Comparison of ENCODE assay signal across 22 cellular contexts in the genomic region with DNA sequence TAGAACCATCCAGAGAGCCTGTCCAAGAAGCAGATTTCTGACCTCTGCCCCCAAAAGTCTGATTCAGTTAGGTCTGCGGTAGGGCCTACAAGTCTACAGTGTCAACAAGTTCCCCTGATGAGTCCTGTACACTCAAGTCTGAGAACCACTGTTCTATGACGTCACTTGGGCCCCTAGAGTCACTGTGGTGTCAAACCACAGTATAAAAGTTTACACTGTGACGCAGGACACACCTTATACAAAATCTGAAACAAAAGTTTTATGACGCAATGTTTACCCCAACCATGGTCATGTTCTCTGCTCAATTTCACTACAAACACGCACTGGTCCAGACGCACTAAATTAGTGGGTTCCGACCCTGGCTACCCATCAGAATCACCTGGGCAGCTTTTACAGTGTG. TPM values are rescaled to one million over a fixed set of nuclear protein-coding genes. Genes with fewer than 3 reads are reported as not detected.
DNase-seq lines count a peak whose midpoint lies in the region; ATAC-seq, FAIRE-seq and TF ChIP-seq lines count a peak whose summit lies in the region.
"Had no signal": no experiment of that assay in that cellular context is flagged by ENCODE, and none has a peak within 500 bp of the region (broad histone marks: within the 10 kb centered on the region; RNA-seq: fewer than 3 reads in every experiment).

No MANE protein-coding gene starts in this region.

- BruUV-seq in HepG2 (replicated peaks; lab: Mats Ljungman, UMichigan): no TSS peak

- no peak overlapping the region for H3K4me3 ChIP-seq in HepG2 (replicated peaks in 1 of 3; ENCODE audit: insufficient read depth in 1 of 3, low read depth in 2 of 3, low read length in 3 of 3)
- H3K4me3 ChIP-seq in right lobe of liver: no peak overlapping the region
- no peak overlapping the region for H3K4me3 ChIP-seq in brain microvascular endothelial cell (ENCODE audit: low read depth, low read length)
- no peak overlapping the region for H3K4me3 ChIP-seq in adrenal gland
- H3K4me3 ChIP-seq: lower lobe of right lung, right atrium auricular region, stomach had no signal

- no peak overlapping the region for H2AFZ ChIP-seq in HepG2 (ENCODE audit: low read length)

- H3K27me3 ChIP-seq in HepG2 (ENCODE audit: control insufficient read depth in 1 of 2, insufficient read depth in 2 of 2, low read length in 2 of 2): no peaks in the 10 kb centered on the region
- H3K27me3 ChIP-seq in right lobe of liver: no peaks in the 10 kb centered on the region
- no peaks in the 10 kb centered on the region for H3K27me3 ChIP-seq in brain microvascular endothelial cell (replicated peaks)
- no peaks in the 10 kb centered on the region for H3K27me3 ChIP-seq in adrenal gland
- H3K27me3 ChIP-seq: right atrium auricular region, stomach had no signal

- H3K27ac Mint-ChIP-seq in WTC11: no peak overlapping the region
- H3K27ac Mint-ChIP-seq: dendritic cell treated with granulocyte-macrophage colony-stimulating factor and Interleukin-4, amounts not matched to agents 40 ng/mL and 50 ng/mL, for 4 days had no signal

- TF ChIP-seq POLR2A in HepG2 (IDR thresholded peaks at IDR 0.05; ENCODE audit: insufficient read depth in 1 of 2, low read depth in 2 of 2, low read length in 2 of 2) (no peak), right lobe of liver (IDR thresholded peaks at IDR 0.05) (no peak), adrenal gland (IDR thresholded peaks at IDR 0.05) (no peak)

- H3K27me3 Mint-ChIP-seq in WTC11 (ENCODE audit: low read depth): no peaks in the 10 kb centered on the region
- H3K27me3 Mint-ChIP-seq: dendritic cell treated with granulocyte-macrophage colony-stimulating factor and Interleukin-4, amounts not matched to agents 40 ng/mL and 50 ng/mL, for 4 days had no signal

- DNase-seq in HepG2 (ENCODE audit: low spot score) (peak; percentile 60), right lobe of liver (no peak), WTC11 (ENCODE audit: low spot score) (no peak), brain microvascular endothelial cell (peak; percentile 22), NCI-H1417 treated with DMSO at 0.1 percent for 48 hours (lab: John Stamatoyannopoulos, UW) (no peak), adrenal gland (no peak)
- DNase-seq in stimulated activated naive CD8-positive, alpha-beta T cell treated with anti-CD3 and anti-CD28 coated beads, Interleukin-15, Interleukin-2, amounts not matched to agents 100 U/mL and 50 U/mL, for 24 hours: no peak
- DNase-seq: Caco-2, foreskin fibroblast, islet precursor cell, Kasumi-1, lower lobe of right lung, NCI-H1105 treated with DMSO at 0.1 percent for 48 hours, NCI-H524 treated with DMSO at 0.1 percent for 48 hours, stomach, trophoblast cell had no signal

- H3K9me3 ChIP-seq in HepG2 (ENCODE audit: low read length): no peaks in the 10 kb centered on the region
- H3K9me3 ChIP-seq in right lobe of liver: no peaks in the 10 kb centered on the region
- H3K9me3 ChIP-seq in adrenal gland (replicated peaks in 1 of 3): no peaks in the 10 kb centered on the region
- H3K9me3 ChIP-seq: Caco-2, lower lobe of right lung, right atrium auricular region, stomach had no signal

- POLR2A ChIA-PET in HepG2 (lab: Yijun Ruan, JAX) (interaction anchor here (0.9 to 2.4 kb wide), 4 partner anchors 11 to 118 kb away, joined by 3 to 11 read pairs (median 3); a partner anchor contains a TSS), WTC11 (lab: Charles Lee) (no interaction called here)

- intact Hi-C loops in HepG2 (cut with micrococcal nuclease; ENCODE audit: unreplicated experiment): no loop called here
- intact Hi-C loops in right lobe of liver (cut with DNase I): no loop called here
- intact Hi-C loops in adrenal gland (cut with DNase I): no loop called here

- no peaks in the 10 kb centered on the region for H4K20me1 ChIP-seq in HepG2 (ENCODE audit: insufficient read depth, low read length)

- peaks cover 48% of the 10 kb centered on the region for H3K4me1 ChIP-seq in HepG2 (ENCODE audit: insufficient read depth, low read length)
- no peaks in the 10 kb centered on the region for H3K4me1 ChIP-seq in right lobe of liver
- no peaks in the 10 kb centered on the region for H3K4me1 ChIP-seq in adrenal gland (replicated peaks in 1 of 2)

- in situ Hi-C loops in HepG2 (cut with HindIII; ENCODE audit: extremely low pct_ligation_motif_present, low pct_unique_long_range_greater_than_20kb): no loop called here
- in situ Hi-C loops in brain microvascular endothelial cell (cut with HindIII; ENCODE audit: low pct_ligation_motif_present, low sequenced_read_pairs): no loop called here

- no peaks in the 10 kb centered on the region for H3K79me2 ChIP-seq in HepG2 (ENCODE audit: insufficient read depth, low read length)

- TF ChIP-seq EP300 in HepG2 (IDR thresholded peaks at IDR 0.05; ENCODE audit: low read depth in 2 of 2, low read length in 2 of 2) (no peak), HepG2 (CRISPR knock-in tag; IDR thresholded peaks at IDR 0.05; ENCODE audit: borderline replicate concordance) (0 out of 2 replicates have a peak, but pooled peaks have one; percentile 22)

- H3K4me2 ChIP-seq in HepG2 (ENCODE audit: low read depth, low read length): no peak overlapping the region

- H3K4me3 Mint-ChIP-seq in WTC11: no peak overlapping the region
- H3K4me3 Mint-ChIP-seq: dendritic cell treated with granulocyte-macrophage colony-stimulating factor and Interleukin-4, amounts not matched to agents 40 ng/mL and 50 ng/mL, for 4 days had no signal

- no peaks in the 10 kb centered on the region for H3K9me3 Mint-ChIP-seq in WTC11
- H3K9me3 Mint-ChIP-seq: dendritic cell treated with granulocyte-macrophage colony-stimulating factor and Interleukin-4, amounts not matched to agents 40 ng/mL and 50 ng/mL, for 4 days had no signal

- CTCF ChIA-PET in HepG2 (lab: Yijun Ruan, JAX; ENCODE audit: low intra/inter-chr PET ratio, low total read pairs): no interaction called here
- CTCF ChIA-PET in WTC11 (lab: Charles Lee): no interaction called here

- TF ChIP-seq CTCF in HepG2 (CRISPR knock-in tag; IDR thresholded peaks at IDR 0.05) (no peak), right lobe of liver (IDR thresholded peaks at IDR 0.05) (no peak), WTC11 (IDR thresholded peaks at IDR 0.05) (no peak), brain microvascular endothelial cell (IDR thresholded peaks at IDR 0.05; ENCODE audit: low read depth, low read length, missing control alignments) (no peak), adrenal gland (IDR thresholded peaks at IDR 0.05) (no peak)

- H3K4me1 Mint-ChIP-seq in WTC11: peaks cover 12% of the 10 kb centered on the region

- 68% methylated on average over 7 of the region's 7 CpGs for WGBS in HepG2 (ENCODE audit: low lambda C conversion rate)
- 82% methylated on average over 7 of the region's 7 CpGs for WGBS in right lobe of liver (ENCODE audit: insufficient coverage, low coverage, low lambda C conversion rate, missing lambda C conversion rate)
- WGBS in adrenal gland, 4 donors: 89 to 94% (median 89%) methylated on average over 7 of the region's 7 CpGs

- ATAC-seq in HepG2: no peak
- ATAC-seq in right lobe of liver: no peak
- no peak for ATAC-seq in WTC11
- ATAC-seq in stimulated activated naive CD8-positive, alpha-beta T cell treated with anti-CD3 and anti-CD28 coated beads, Interleukin-15, Interleukin-2, amounts not matched to agents 100 U/mL and 50 U/mL, for 24 hours: peak; percentile 45
- ATAC-seq in GM18502 (IDR thresholded peaks at IDR 0.05; ENCODE audit: poor library complexity, unreplicated experiment): no peak
- ATAC-seq: Right ventricle myocardium inferior had no signal

- H3K36me3 ChIP-seq in HepG2 (replicated peaks in 1 of 2; ENCODE audit: control insufficient read depth in 1 of 2, insufficient read depth in 2 of 2, low read length in 2 of 2): no peaks in the 10 kb centered on the region
- no peaks in the 10 kb centered on the region for H3K36me3 ChIP-seq in right lobe of liver
- H3K36me3 ChIP-seq in brain microvascular endothelial cell (replicated peaks): no peaks in the 10 kb centered on the region
- H3K36me3 ChIP-seq in adrenal gland (replicated peaks in 1 of 2): no peaks in the 10 kb centered on the region
- H3K36me3 ChIP-seq: lower lobe of right lung, right atrium auricular region, stomach had no signal

- TF ChIP-seq RAD21 in HepG2 (CRISPR knock-in tag; IDR thresholded peaks at IDR 0.05): no peak

- H3K9ac ChIP-seq in HepG2 (ENCODE audit: insufficient read depth, low read depth, low read length): no peak overlapping the region

- H3K27ac ChIP-seq in HepG2 (ENCODE audit: extremely low read length, insufficient read depth, low read length) (no peak overlapping the region), right lobe of liver (no peak overlapping the region), brain microvascular endothelial cell (no peak overlapping the region), adrenal gland (no peak overlapping the region)
- H3K27ac ChIP-seq: lower lobe of right lung, right atrium auricular region had no signal

- FAIRE-seq in HepG2 (lab: Jason Lieb, UNC): no peak

- H3K36me3 Mint-ChIP-seq in WTC11: no peaks in the 10 kb centered on the region

RNA-seq across cellular contexts. Expression of a gene that starts 17.9 kb away (rescaled TPM):
- 1.6 and 1.8 TPM in 2 replicates for total RNA-seq in HepG2 (2016; rRNA removed; fragmentation: Illumina TruSeq; extraction: Trizol)
- total RNA-seq in HepG2 (2016; cell fraction: cytosol; rRNA removed; fragmentation: Illumina TruSeq; extraction: Trizol; ENCODE audit: low read depth): 0.20 and 0.71 TPM in 2 replicates
- 1.7 and 2.2 TPM in 2 replicates for total RNA-seq in HepG2 (2016; cell fraction: insoluble cytoplasmic fraction; rRNA removed; fragmentation: Illumina TruSeq; extraction: Trizol)
- total RNA-seq in HepG2 (2016; cell fraction: membrane; rRNA removed; fragmentation: Illumina TruSeq; extraction: Trizol): 1.8 TPM in 2 replicates
- total RNA-seq in HepG2 (2016; cell fraction: nucleus; rRNA removed; fragmentation: Illumina TruSeq; extraction: Trizol): 0.94 and 1.2 TPM in 2 replicates
- 3.6 and 4.5 TPM in 2 replicates for polyA plus RNA-seq in HepG2 (2011; rRNA removed)
- 4.4 and 4.5 TPM in 2 replicates for polyA plus RNA-seq in HepG2 (2011; cell fraction: cytosol; rRNA removed)
- 2.9 and 3.0 TPM in 2 replicates for polyA plus RNA-seq in HepG2 (2011; cell fraction: nucleus; rRNA removed)
- polyA plus RNA-seq in HepG2 (2012): 1.2 and 2.0 TPM in 2 replicates
- polyA plus RNA-seq in HepG2 (2016; cell fraction: cytosol; fragmentation: Illumina TruSeq; extraction: Trizol; ENCODE audit: low read depth): 0.62 and 0.83 TPM in 2 replicates
- 2.6 TPM in 2 replicates for polyA plus RNA-seq in HepG2 (2016; cell fraction: insoluble cytoplasmic fraction; fragmentation: Illumina TruSeq; extraction: Trizol; ENCODE audit: low read depth)
- polyA plus RNA-seq in HepG2 (2016; cell fraction: membrane; fragmentation: Illumina TruSeq; extraction: Trizol; ENCODE audit: low read depth): 1.6 TPM in 2 replicates
- 2.1 TPM in 2 replicates for polyA plus RNA-seq in HepG2 (2016; cell fraction: nucleus; fragmentation: Illumina TruSeq; extraction: Trizol; ENCODE audit: insufficient read depth, low read depth)
- 0.09 and 3.5 TPM in 2 replicates for polyA minus RNA-seq in HepG2 (2011; rRNA and poly(A)+ RNA removed; ENCODE audit: low replicate concordance)
- 1.5 and 1.6 TPM in 2 replicates for polyA minus RNA-seq in HepG2 (2011; cell fraction: cytosol; rRNA and poly(A)+ RNA removed)
- 1.2 and 1.3 TPM in 2 replicates for polyA minus RNA-seq in HepG2 (2011; cell fraction: nucleus; rRNA and poly(A)+ RNA removed)
- under 1 TPM; 0.18 to 0.50 (median 0.32) TPM for total RNA-seq in right lobe of liver
- 0.11 to 0.23 TPM (median 0.17 TPM) in 3 replicates for total RNA-seq in WTC11 (2021)
- 1 to 10 TPM in 1 of 8 donors, under 1 TPM in 7; 0.12 to 1.1 (median 0.39) TPM for total RNA-seq in adrenal gland
- polyA plus RNA-seq in adrenal gland: under 1 TPM; 0.18 to 0.72 (median 0.51) TPM
- total RNA-seq: Daoy, osteocyte had no signal

RNA-seq across cellular contexts. Expression of a gene that starts 22.5 kb away (rescaled TPM):
- total RNA-seq in HepG2 (2016; rRNA removed; fragmentation: Illumina TruSeq; extraction: Trizol): 292 and 305 TPM in 2 replicates
- total RNA-seq in HepG2 (2016; cell fraction: cytosol; rRNA removed; fragmentation: Illumina TruSeq; extraction: Trizol; ENCODE audit: low read depth): 190 and 258 TPM in 2 replicates
- 267 and 306 TPM in 2 replicates for total RNA-seq in HepG2 (2016; cell fraction: insoluble cytoplasmic fraction; rRNA removed; fragmentation: Illumina TruSeq; extraction: Trizol)
- 365 and 437 TPM in 2 replicates for total RNA-seq in HepG2 (2016; cell fraction: membrane; rRNA removed; fragmentation: Illumina TruSeq; extraction: Trizol)
- 223 and 239 TPM in 2 replicates for total RNA-seq in HepG2 (2016; cell fraction: nucleus; rRNA removed; fragmentation: Illumina TruSeq; extraction: Trizol)
- 218 and 261 TPM in 2 replicates for polyA plus RNA-seq in HepG2 (2011; rRNA removed)
- polyA plus RNA-seq in HepG2 (2011; cell fraction: cytosol; rRNA removed): 176 and 232 TPM in 2 replicates
- 176 and 181 TPM in 2 replicates for polyA plus RNA-seq in HepG2 (2011; cell fraction: nucleus; rRNA removed)
- polyA plus RNA-seq in HepG2 (2012): 118 and 180 TPM in 2 replicates
- 222 and 320 TPM in 2 replicates for polyA plus RNA-seq in HepG2 (2016; cell fraction: cytosol; fragmentation: Illumina TruSeq; extraction: Trizol; ENCODE audit: low read depth)
- 310 and 340 TPM in 2 replicates for polyA plus RNA-seq in HepG2 (2016; cell fraction: insoluble cytoplasmic fraction; fragmentation: Illumina TruSeq; extraction: Trizol; ENCODE audit: low read depth)
- 323 and 387 TPM in 2 replicates for polyA plus RNA-seq in HepG2 (2016; cell fraction: membrane; fragmentation: Illumina TruSeq; extraction: Trizol; ENCODE audit: low read depth)
- 436 and 461 TPM in 2 replicates for polyA plus RNA-seq in HepG2 (2016; cell fraction: nucleus; fragmentation: Illumina TruSeq; extraction: Trizol; ENCODE audit: insufficient read depth, low read depth)
- polyA minus RNA-seq in HepG2 (2011; rRNA and poly(A)+ RNA removed; ENCODE audit: low replicate concordance): 97.1 and 193 TPM in 2 replicates
- polyA minus RNA-seq in HepG2 (2011; cell fraction: cytosol; rRNA and poly(A)+ RNA removed): 56.5 and 59.2 TPM in 2 replicates
- polyA minus RNA-seq in HepG2 (2011; cell fraction: nucleus; rRNA and poly(A)+ RNA removed): 46.6 and 50.2 TPM in 2 replicates
- total RNA-seq in right lobe of liver: 100 to 1,000 TPM in 5 of 6 experiments, 10 to 100 TPM in 1; 78.1 to 232 (median 125) TPM
- 83.2 to 89.4 TPM (median 88.4 TPM) in 3 replicates for total RNA-seq in WTC11 (2021)
- total RNA-seq in adrenal gland: 100 to 1,000 TPM in 3 of 8 donors, 10 to 100 TPM in 5; 54.9 to 144 (median 86.9) TPM
- 100 to 1,000 TPM in 1 of 3 donors, 10 to 100 TPM in 2; 44.9 to 159 (median 59.3) TPM for polyA plus RNA-seq in adrenal gland

RNA-seq across cellular contexts. Expression of a gene that starts 54.7 kb away (rescaled TPM):
- 53.9 and 60.3 TPM in 2 replicates for total RNA-seq in HepG2 (2016; rRNA removed; fragmentation: Illumina TruSeq; extraction: Trizol)
- 14.9 and 16.3 TPM in 2 replicates for total RNA-seq in HepG2 (2016; cell fraction: cytosol; rRNA removed; fragmentation: Illumina TruSeq; extraction: Trizol; ENCODE audit: low read depth)
- total RNA-seq in HepG2 (2016; cell fraction: insoluble cytoplasmic fraction; rRNA removed; fragmentation: Illumina TruSeq; extraction: Trizol): 49.1 and 52.3 TPM in 2 replicates
- total RNA-seq in HepG2 (2016; cell fraction: membrane; rRNA removed; fragmentation: Illumina TruSeq; extraction: Trizol): 65.6 and 66.2 TPM in 2 replicates
- total RNA-seq in HepG2 (2016; cell fraction: nucleus; rRNA removed; fragmentation: Illumina TruSeq; extraction: Trizol): 24.2 and 31.3 TPM in 2 replicates
- 41.3 and 49.9 TPM in 2 replicates for polyA plus RNA-seq in HepG2 (2011; rRNA removed)
- polyA plus RNA-seq in HepG2 (2011; cell fraction: cytosol; rRNA removed): 46.3 and 49.3 TPM in 2 replicates
- polyA plus RNA-seq in HepG2 (2011; cell fraction: nucleus; rRNA removed): 32.5 and 35.0 TPM in 2 replicates
- 23.6 and 28.9 TPM in 2 replicates for polyA plus RNA-seq in HepG2 (2012)
- 12.4 and 13.0 TPM in 2 replicates for polyA plus RNA-seq in HepG2 (2016; cell fraction: cytosol; fragmentation: Illumina TruSeq; extraction: Trizol; ENCODE audit: low read depth)
- polyA plus RNA-seq in HepG2 (2016; cell fraction: insoluble cytoplasmic fraction; fragmentation: Illumina TruSeq; extraction: Trizol; ENCODE audit: low read depth): 49.9 and 59.5 TPM in 2 replicates
- polyA plus RNA-seq in HepG2 (2016; cell fraction: membrane; fragmentation: Illumina TruSeq; extraction: Trizol; ENCODE audit: low read depth): 44.7 and 47.8 TPM in 2 replicates
- polyA plus RNA-seq in HepG2 (2016; cell fraction: nucleus; fragmentation: Illumina TruSeq; extraction: Trizol; ENCODE audit: insufficient read depth, low read depth): 38.6 and 40.7 TPM in 2 replicates
- polyA minus RNA-seq in HepG2 (2011; rRNA and poly(A)+ RNA removed; ENCODE audit: low replicate concordance): 14.1 and 93.1 TPM in 2 replicates
- 38.7 and 42.5 TPM in 2 replicates for polyA minus RNA-seq in HepG2 (2011; cell fraction: cytosol; rRNA and poly(A)+ RNA removed)
- polyA minus RNA-seq in HepG2 (2011; cell fraction: nucleus; rRNA and poly(A)+ RNA removed): 19.2 and 22.9 TPM in 2 replicates
- total RNA-seq in right lobe of liver: 1 to 10 TPM; 3.2 to 7.8 (median 5.9) TPM
- total RNA-seq in WTC11 (2021): 71.1 to 88.9 TPM (median 80.3 TPM) in 3 replicates
- total RNA-seq in adrenal gland: 10 to 100 TPM in 7 of 8 donors, 1 to 10 TPM in 1; 3.7 to 17.9 (median 11.7) TPM
- polyA plus RNA-seq in adrenal gland: 1 to 10 TPM; 3.4 to 5.8 (median 4.4) TPM

Comparison
In these comparisons a context has a peak if more than half of its experiments do, and no peak if none do; other contexts are left out.
1. DNase-seq: peak in HepG2 (single experiment) and brain microvascular endothelial cell (single experiment); none in right lobe of liver (0 of 3), WTC11 (single experiment), stimulated activated naive CD8-positive, alpha-beta T cell treated with anti-CD3 and anti-CD28 coated beads, Interleukin-15, Interleukin-2, amounts not matched to agents 100 U/mL and 50 U/mL, for 24 hours (single experiment), NCI-H1417 treated with DMSO at 0.1 percent for 48 hours (single experiment) and adrenal gland (0 of 7).